ENCODE assay signal across 9 cellular contexts in the genomic region with DNA sequence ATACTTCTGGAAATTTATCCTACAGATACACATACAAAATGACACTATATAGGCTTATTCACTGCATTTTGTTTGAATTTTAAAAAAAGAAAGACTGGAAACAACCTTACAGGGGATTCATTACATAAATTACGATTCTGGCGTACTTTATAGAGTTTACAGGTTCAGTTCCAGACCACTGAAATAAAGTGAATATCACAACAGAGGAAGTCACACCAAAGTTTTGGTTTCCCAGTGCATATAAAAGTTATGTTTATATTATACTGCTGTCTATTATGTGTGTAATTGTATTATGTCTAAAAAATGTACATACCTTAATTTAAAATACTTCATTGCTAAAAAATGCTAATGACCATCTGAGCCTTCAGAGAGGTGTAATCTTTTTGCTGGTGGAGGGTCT.
"Had no signal": no experiment of that assay in that cellular context is flagged by ENCODE, and none has a peak within 500 bp of the region (broad histone marks: within the 10 kb centered on the region; RNA-seq: fewer than 3 reads in every experiment).

No MANE protein-coding gene starts in this region.

- H3K4me1 Mint-ChIP-seq: IgD-negative memory B cell had no signal

- H3K4me3 ChIP-seq: HAP-1 had no signal

- H3K4me3 Mint-ChIP-seq: HFFc6, IgD-negative memory B cell had no signal

- H3K27ac Mint-ChIP-seq: HFFc6, IgD-negative memory B cell had no signal

- H3K36me3 ChIP-seq: HAP-1 had no signal

- H3K9me3 ChIP-seq: HAP-1 had no signal

- H3K27ac ChIP-seq: HL-60 had no signal

- H3K9me3 Mint-ChIP-seq: HFFc6, IgD-negative memory B cell had no signal

- H3K27me3 Mint-ChIP-seq: IgD-negative memory B cell had no signal

- ATAC-seq: HCT116, HepG2 had no signal

- DNase-seq: GOT3, H7, HFFc6, KBM-7 had no signal
